1 cellular context compared by ENCODE assay signal in genomic region chr9:38441347-38442085, GRCh38.
TF ChIP-seq lines count a peak whose summit lies in the region.

No MANE protein-coding gene starts in this region.

TF ChIP-seq in K562, 482 proteins besides CTCF, POLR2A, EP300 and RAD21:
- TF ChIP-seq U2AF2 (optimal IDR thresholded peaks at IDR 0.05; ENCODE audit: low read depth, low read length) (no peak), RBM25 (IDR thresholded peaks at IDR 0.05; ENCODE audit: low read depth, low read length, severe bottlenecking) (peak; percentile 72)
